Comparison of ENCODE assay signal across 13 cellular contexts in the genomic region with DNA sequence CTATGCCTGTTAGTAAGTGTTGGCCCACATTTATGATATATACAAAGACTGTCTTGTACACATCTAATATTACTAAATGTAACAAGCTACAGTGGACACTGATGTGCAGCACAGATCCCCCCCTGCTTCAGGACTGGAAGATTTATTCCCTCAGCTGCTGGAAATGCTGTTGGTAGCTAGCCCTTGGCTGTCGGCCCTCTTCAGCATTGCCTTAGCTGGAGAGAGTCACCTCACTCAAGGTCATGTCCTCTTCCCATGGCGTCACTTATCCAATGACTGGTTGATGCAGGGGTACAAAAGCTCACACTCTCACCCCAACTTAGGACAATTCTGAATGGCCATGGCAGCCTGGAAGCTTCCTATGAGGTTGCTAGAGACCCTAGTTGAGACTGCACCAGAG.
DNase-seq lines count a peak whose midpoint lies in the region; ATAC-seq and TF ChIP-seq lines count a peak whose summit lies in the region.
"Had no signal": no experiment of that assay in that cellular context is flagged by ENCODE, and none has a peak within 500 bp of the region (broad histone marks: within the 10 kb centered on the region; RNA-seq: fewer than 3 reads in every experiment).

No MANE protein-coding gene starts in this region.

- H3K9me3 ChIP-seq in IMR-90 (ENCODE audit: control insufficient read depth, insufficient read depth, low read length) (no peaks in the 10 kb centered on the region), left ventricle myocardium inferior (replicated peaks) (no peaks in the 10 kb centered on the region), MG63 (no peaks in the 10 kb centered on the region)
- H3K9me3 ChIP-seq: BLaER1 treated with 17β-estradiol and CSF1 and Interleukin-3, amounts not matched to agents 10 nM and 100 nM; HAP-1 had no signal

- no peak overlapping the region for H2BK15ac ChIP-seq in IMR-90 (ENCODE audit: low read depth, low read length)

- H2AFZ ChIP-seq in IMR-90 (replicated peaks; ENCODE audit: low read length, poor library complexity): no peak overlapping the region

- H3K4me1 ChIP-seq in IMR-90 (ENCODE audit: control insufficient read depth, insufficient read depth, low read length) (no peaks in the 10 kb centered on the region), left ventricle myocardium inferior (peaks cover 9% of the 10 kb centered on the region)

- H3K23ac ChIP-seq in IMR-90 (ENCODE audit: low read depth, low read length): no peak overlapping the region

- TF ChIP-seq RAD21 in IMR-90 (IDR thresholded peaks at IDR 0.05; ENCODE audit: low read length): no peak

- ATAC-seq in IMR-90 (ENCODE audit: low read depth) (no peak), HG03108 (IDR thresholded peaks at IDR 0.05; ENCODE audit: unreplicated experiment) (no peak)

- H3K27me3 ChIP-seq in IMR-90 (ENCODE audit: control insufficient read depth, insufficient read depth, low read length) (no peaks in the 10 kb centered on the region), left ventricle myocardium inferior (ENCODE audit: low read depth) (no peaks in the 10 kb centered on the region), MG63 (no peaks in the 10 kb centered on the region)
- H3K27me3 ChIP-seq: BLaER1 treated with 17β-estradiol and CSF1 and Interleukin-3, amounts not matched to agents 10 nM and 100 nM had no signal

- no peak overlapping the region for H2BK120ac ChIP-seq in IMR-90 (ENCODE audit: low read depth, low read length)

- H4K91ac ChIP-seq in IMR-90 (ENCODE audit: insufficient read depth, low read depth, low read length): no peak overlapping the region

- TF ChIP-seq CTCF in IMR-90 (conservative IDR thresholded peaks at IDR 0.05; ENCODE audit: low read depth, low read length): no peak
- no peak for TF ChIP-seq CTCF in left ventricle myocardium inferior (IDR thresholded peaks at IDR 0.05; ENCODE audit: borderline replicate concordance)

- H4K8ac ChIP-seq in IMR-90 (ENCODE audit: low read depth in 2 of 2, low read length in 2 of 2): no peak overlapping the region

- H3K4me2 ChIP-seq in IMR-90 (ENCODE audit: low read depth, low read length): no peak overlapping the region
- H3K4me2 ChIP-seq: BLaER1 treated with 17β-estradiol and CSF1 and Interleukin-3, amounts not matched to agents 10 nM and 100 nM had no signal

- DNase-seq in IMR-90 (no peak), caudate nucleus (lab: John Stamatoyannopoulos, UW) (peak in 2 of 61 donors; percentile 3 to 16), left ventricle myocardium inferior (peak; percentile 16), pons (ENCODE audit: low spot score) (peak; percentile 14), MG63 (no peak), SKM-1 treated with dmso at 0.1 percent for 144 hours (lab: John Stamatoyannopoulos, UW; ENCODE audit: unreplicated experiment) (no peak)
- DNase-seq: ACHN; CD4-positive, CD25-positive, alpha-beta regulatory T cell; DMS53; GF-D8 had no signal

- peak overlapping the region; percentile 15 for H2AK9ac ChIP-seq in IMR-90 (replicated peaks; ENCODE audit: low read depth, low read length, poor library complexity)

- H3K27ac ChIP-seq in IMR-90 (ENCODE audit: insufficient read depth, low read length) (no peak overlapping the region), caudate nucleus (ENCODE audit: low read depth, low read length) (peak overlapping the region; percentile 20), left ventricle myocardium inferior (replicated peaks) (no peak overlapping the region)
- H3K27ac ChIP-seq: BLaER1 treated with 17β-estradiol and CSF1 and Interleukin-3, amounts not matched to agents 10 nM and 100 nM had no signal

- H2BK5ac ChIP-seq in IMR-90 (ENCODE audit: low read depth, low read length, poor library complexity, severe bottlenecking): no peak overlapping the region

- H3K4ac ChIP-seq in IMR-90 (ENCODE audit: low read depth, low read length): no peak overlapping the region

- H4K5ac ChIP-seq in IMR-90 (ENCODE audit: low read depth, low read length): no peak overlapping the region

- no peak overlapping the region for H3K4me3 ChIP-seq in IMR-90 (ENCODE audit: insufficient read depth, low read depth, low read length)
- H3K4me3 ChIP-seq in left ventricle myocardium inferior: no peak overlapping the region
- no peak overlapping the region for H3K4me3 ChIP-seq in MG63
- H3K4me3 ChIP-seq: BLaER1 treated with 17β-estradiol and CSF1 and Interleukin-3, amounts not matched to agents 10 nM and 100 nM; HAP-1 had no signal

- POLR2A ChIA-PET in IMR-90 (lab: Charles Lee; ENCODE audit: unreplicated experiment): no interaction called here

- H3K56ac ChIP-seq in IMR-90 (ENCODE audit: extremely low read depth, insufficient read depth, low read length): no peak overlapping the region

- H3K14ac ChIP-seq in IMR-90 (replicated peaks; ENCODE audit: low read depth, low read length): no peak overlapping the region

- H2AK5ac ChIP-seq in IMR-90 (ENCODE audit: low read depth, low read length): no peak overlapping the region

- H3K36me3 ChIP-seq in IMR-90 (ENCODE audit: control insufficient read depth, insufficient read depth, low read length): peaks cover 5% of the 10 kb centered on the region; the same call in 1 of the 2 replicates
- H3K36me3 ChIP-seq in left ventricle myocardium inferior: peaks cover 5% of the 10 kb centered on the region
- H3K36me3 ChIP-seq in MG63: no peaks in the 10 kb centered on the region
- H3K36me3 ChIP-seq: BLaER1 treated with 17β-estradiol and CSF1 and Interleukin-3, amounts not matched to agents 10 nM and 100 nM; HAP-1 had no signal

- H3K9ac ChIP-seq in IMR-90 (ENCODE audit: low read depth, low read length): no peak overlapping the region
- H3K9ac ChIP-seq: BLaER1 treated with 17β-estradiol and CSF1 and Interleukin-3, amounts not matched to agents 10 nM and 100 nM had no signal

- intact Hi-C loops in IMR-90 (cut with micrococcal nuclease): no loop called here
- intact Hi-C loops in left ventricle myocardium inferior (cut with micrococcal nuclease): no loop called here

- H3K9me1 ChIP-seq in IMR-90 (ENCODE audit: insufficient read depth, low read length): peaks cover 2% of the 10 kb centered on the region

- in situ Hi-C loops in IMR-90 (cut with MboI; ENCODE audit: low sequenced_read_pairs): no loop called here

- H3K18ac ChIP-seq in IMR-90 (ENCODE audit: low read depth, low read length): no peak overlapping the region

- TF ChIP-seq POLR2A in IMR-90 (IDR thresholded peaks at IDR 0.05; ENCODE audit: low read depth, low read length): no peak

- H3K79me1 ChIP-seq in IMR-90 (ENCODE audit: low read depth in 1 of 2, low read length in 2 of 2): no peaks in the 10 kb centered on the region

- WGBS in IMR-90 (ENCODE audit: extremely low coverage in 2 of 2, insufficient read length in 1 of 2), 2 experiments: no CpG with 5 or more reads among the region's 2 CpGs

- H4K20me1 ChIP-seq in IMR-90 (ENCODE audit: insufficient read depth, low read length): no peaks in the 10 kb centered on the region
- H4K20me1 ChIP-seq: BLaER1 treated with 17β-estradiol and CSF1 and Interleukin-3, amounts not matched to agents 10 nM and 100 nM had no signal

- H2BK20ac ChIP-seq in IMR-90 (ENCODE audit: low read depth, low read length): no peak overlapping the region

- dilution Hi-C loops in IMR-90 (cut with HindIII; ENCODE audit: low sequenced_read_pairs, unreplicated experiment): no loop called here

- BruUV-seq in IMR-90 (replicated peaks; lab: Mats Ljungman, UMichigan): no TSS peak

- CTCF ChIA-PET in IMR-90 (lab: Yijun Ruan, JAX): interaction anchor here (0.7 kb wide), 1 partner anchor 68 kb away, joined by 5 read pairs; no protein-coding TSS in a partner anchor

TF ChIP-seq in IMR-90, 13 proteins besides CTCF, POLR2A, EP300 and RAD21:
- TF ChIP-seq FOS (IDR thresholded peaks at IDR 0.05; ENCODE audit: low read depth, low read length) (no peak), CHD1 (IDR thresholded peaks at IDR 0.05; ENCODE audit: low read depth, low read length) (no peak), NFE2L2 (IDR thresholded peaks at IDR 0.05; ENCODE audit: low read depth, low read length) (no peak), BHLHE40 (IDR thresholded peaks at IDR 0.05; ENCODE audit: low read depth, low read length) (no peak), MXI1 (IDR thresholded peaks at IDR 0.05; ENCODE audit: borderline replicate concordance, low read depth, low read length) (no peak), MAFK (IDR thresholded peaks at IDR 0.05; ENCODE audit: low read depth, low read length) (no peak), MAZ (IDR thresholded peaks at IDR 0.05; ENCODE audit: borderline replicate concordance, low read depth, low read length) (no peak), CEBPB (IDR thresholded peaks at IDR 0.05; ENCODE audit: low read depth, low read length) (no peak), RCOR1 (IDR thresholded peaks at IDR 0.05; ENCODE audit: insufficient replicate concordance, low read length) (no peak), SMC3 (IDR thresholded peaks at IDR 0.05; ENCODE audit: low read depth, low read length) (no peak), RFX5 (IDR thresholded peaks at IDR 0.05; ENCODE audit: low read depth, low read length) (no peak)
- TF ChIP-seq, protein P1, sequence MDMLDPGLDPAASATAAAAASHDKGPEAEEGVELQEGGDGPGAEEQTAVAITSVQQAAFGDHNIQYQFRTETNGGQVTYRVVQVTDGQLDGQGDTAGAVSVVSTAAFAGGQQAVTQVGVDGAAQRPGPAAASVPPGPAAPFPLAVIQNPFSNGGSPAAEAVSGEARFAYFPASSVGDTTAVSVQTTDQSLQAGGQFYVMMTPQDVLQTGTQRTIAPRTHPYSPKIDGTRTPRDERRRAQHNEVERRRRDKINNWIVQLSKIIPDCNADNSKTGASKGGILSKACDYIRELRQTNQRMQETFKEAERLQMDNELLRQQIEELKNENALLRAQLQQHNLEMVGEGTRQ (IDR thresholded peaks at IDR 0.05; ENCODE audit: low read depth, low read length): no peak
- TF ChIP-seq, protein P2, sequence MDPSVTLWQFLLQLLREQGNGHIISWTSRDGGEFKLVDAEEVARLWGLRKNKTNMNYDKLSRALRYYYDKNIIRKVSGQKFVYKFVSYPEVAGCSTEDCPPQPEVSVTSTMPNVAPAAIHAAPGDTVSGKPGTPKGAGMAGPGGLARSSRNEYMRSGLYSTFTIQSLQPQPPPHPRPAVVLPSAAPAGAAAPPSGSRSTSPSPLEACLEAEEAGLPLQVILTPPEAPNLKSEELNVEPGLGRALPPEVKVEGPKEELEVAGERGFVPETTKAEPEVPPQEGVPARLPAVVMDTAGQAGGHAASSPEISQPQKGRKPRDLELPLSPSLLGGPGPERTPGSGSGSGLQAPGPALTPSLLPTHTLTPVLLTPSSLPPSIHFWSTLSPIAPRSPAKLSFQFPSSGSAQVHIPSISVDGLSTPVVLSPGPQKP (IDR thresholded peaks at IDR 0.05; ENCODE audit: borderline replicate concordance, low read depth, low read length): no peak

Comparison
In these comparisons a context has a peak if more than half of its experiments do, and no peak if none do; other contexts are left out.
1. DNase-seq: peak in left ventricle myocardium inferior (single experiment) and pons (single experiment); none in IMR-90 (single experiment), MG63 (single experiment) and SKM-1 treated with dmso at 0.1 percent for 144 hours (single experiment).